Comparison of ENCODE assay signal across 1 cellular context in the genomic region with DNA sequence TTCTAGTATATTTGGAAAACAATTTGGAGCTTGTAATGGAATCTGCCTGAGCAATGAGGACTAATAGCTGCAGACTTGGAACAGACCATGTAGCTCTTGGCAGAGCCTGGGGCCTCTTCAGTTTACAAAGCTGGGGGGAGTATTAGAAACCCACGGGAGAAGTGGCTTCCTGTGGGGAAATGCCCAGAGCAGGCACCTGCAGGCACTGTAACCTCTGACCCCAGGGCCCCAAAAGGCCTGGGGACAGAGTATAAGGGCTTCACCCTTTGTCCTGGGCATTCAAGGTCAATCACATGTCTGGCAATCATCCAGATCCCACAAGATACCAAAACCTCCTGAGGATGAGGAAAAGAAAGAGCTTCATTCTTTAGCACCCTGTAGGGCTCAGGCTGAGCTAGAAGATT.
A peak's percentile ranks its signal among the peaks of the same experiment; 100 is the strongest.
TF ChIP-seq lines count a peak whose summit lies in the region.

No MANE protein-coding gene starts in this region.

TF ChIP-seq in HepG2, 621 proteins besides CTCF, POLR2A, EP300 and RAD21 (continued from another document and continues in another):
- TF ChIP-seq SOX13 (IDR thresholded peaks at IDR 0.05), result no peak
- TF ChIP-seq SOX13 (CRISPR knock-in tag; conservative IDR thresholded peaks at IDR 0.05 in 1 of 2, IDR thresholded peaks at IDR 0.05 in 1 of 2), result peak in 1 of 2 experiments; percentile 19; a peak in 1 of 4 replicates
- no peak for TF ChIP-seq SNAPC5 (CRISPR knock-in tag; IDR thresholded peaks at IDR 0.05; ENCODE audit: borderline replicate concordance)
- no peak for TF ChIP-seq ZSCAN20 (CRISPR knock-in tag; IDR thresholded peaks at IDR 0.05; ENCODE audit: borderline replicate concordance)
- TF ChIP-seq TCF7L2 (IDR thresholded peaks at IDR 0.05; ENCODE audit: low read depth, low read length), result no peak
- TF ChIP-seq, protein P1, sequence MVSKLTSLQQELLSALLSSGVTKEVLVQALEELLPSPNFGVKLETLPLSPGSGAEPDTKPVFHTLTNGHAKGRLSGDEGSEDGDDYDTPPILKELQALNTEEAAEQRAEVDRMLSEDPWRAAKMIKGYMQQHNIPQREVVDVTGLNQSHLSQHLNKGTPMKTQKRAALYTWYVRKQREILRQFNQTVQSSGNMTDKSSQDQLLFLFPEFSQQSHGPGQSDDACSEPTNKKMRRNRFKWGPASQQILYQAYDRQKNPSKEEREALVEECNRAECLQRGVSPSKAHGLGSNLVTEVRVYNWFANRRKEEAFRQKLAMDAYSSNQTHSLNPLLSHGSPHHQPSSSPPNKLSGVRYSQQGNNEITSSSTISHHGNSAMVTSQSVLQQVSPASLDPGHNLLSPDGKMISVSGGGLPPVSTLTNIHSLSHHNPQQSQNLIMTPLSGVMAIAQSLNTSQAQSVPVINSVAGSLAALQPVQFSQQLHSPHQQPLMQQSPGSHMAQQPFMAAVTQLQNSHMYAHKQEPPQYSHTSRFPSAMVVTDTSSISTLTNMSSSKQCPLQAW (CRISPR knock-in tag; IDR thresholded peaks at IDR 0.05), result no peak
- no peak for TF ChIP-seq POGK (CRISPR knock-in tag; conservative IDR thresholded peaks at IDR 0.05)
- no peak for TF ChIP-seq ZNF333 (CRISPR knock-in tag; IDR thresholded peaks at IDR 0.05; ENCODE audit: borderline replicate concordance)
- TF ChIP-seq, protein P2, sequence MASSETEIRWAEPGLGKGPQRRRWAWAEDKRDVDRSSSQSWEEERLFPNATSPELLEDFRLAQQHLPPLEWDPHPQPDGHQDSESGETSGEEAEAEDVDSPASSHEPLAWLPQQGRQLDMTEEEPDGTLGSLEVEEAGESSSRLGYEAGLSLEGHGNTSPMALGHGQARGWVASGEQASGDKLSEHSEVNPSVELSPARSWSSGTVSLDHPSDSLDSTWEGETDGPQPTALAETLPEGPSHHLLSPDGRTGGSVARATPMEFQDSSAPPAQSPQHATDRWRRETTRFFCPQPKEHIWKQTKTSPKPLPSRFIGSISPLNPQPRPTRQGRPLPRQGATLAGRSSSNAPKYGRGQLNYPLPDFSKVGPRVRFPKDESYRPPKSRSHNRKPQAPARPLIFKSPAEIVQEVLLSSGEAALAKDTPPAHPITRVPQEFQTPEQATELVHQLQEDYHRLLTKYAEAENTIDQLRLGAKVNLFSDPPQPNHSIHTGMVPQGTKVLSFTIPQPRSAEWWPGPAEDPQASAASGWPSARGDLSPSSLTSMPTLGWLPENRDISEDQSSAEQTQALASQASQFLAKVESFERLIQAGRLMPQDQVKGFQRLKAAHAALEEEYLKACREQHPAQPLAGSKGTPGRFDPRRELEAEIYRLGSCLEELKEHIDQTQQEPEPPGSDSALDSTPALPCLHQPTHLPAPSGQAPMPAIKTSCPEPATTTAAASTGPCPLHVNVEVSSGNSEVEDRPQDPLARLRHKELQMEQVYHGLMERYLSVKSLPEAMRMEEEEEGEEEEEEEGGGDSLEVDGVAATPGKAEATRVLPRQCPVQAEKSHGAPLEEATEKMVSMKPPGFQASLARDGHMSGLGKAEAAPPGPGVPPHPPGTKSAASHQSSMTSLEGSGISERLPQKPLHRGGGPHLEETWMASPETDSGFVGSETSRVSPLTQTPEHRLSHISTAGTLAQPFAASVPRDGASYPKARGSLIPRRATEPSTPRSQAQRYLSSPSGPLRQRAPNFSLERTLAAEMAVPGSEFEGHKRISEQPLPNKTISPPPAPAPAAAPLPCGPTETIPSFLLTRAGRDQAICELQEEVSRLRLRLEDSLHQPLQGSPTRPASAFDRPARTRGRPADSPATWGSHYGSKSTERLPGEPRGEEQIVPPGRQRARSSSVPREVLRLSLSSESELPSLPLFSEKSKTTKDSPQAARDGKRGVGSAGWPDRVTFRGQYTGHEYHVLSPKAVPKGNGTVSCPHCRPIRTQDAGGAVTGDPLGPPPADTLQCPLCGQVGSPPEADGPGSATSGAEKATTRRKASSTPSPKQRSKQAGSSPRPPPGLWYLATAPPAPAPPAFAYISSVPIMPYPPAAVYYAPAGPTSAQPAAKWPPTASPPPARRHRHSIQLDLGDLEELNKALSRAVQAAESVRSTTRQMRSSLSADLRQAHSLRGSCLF (CRISPR knock-in tag; IDR thresholded peaks at IDR 0.05; ENCODE audit: borderline replicate concordance), result no peak
- TF ChIP-seq TBL1XR1 (IDR thresholded peaks at IDR 0.05; ENCODE audit: borderline replicate concordance, low read length, partially characterized antibody), result no peak
- TF ChIP-seq NR2F2 (IDR thresholded peaks at IDR 0.05; ENCODE audit: borderline replicate concordance, low read depth), result 0 out of 2 replicates have a peak, but pooled peaks have one; percentile 22
- TF ChIP-seq HMG20B (CRISPR knock-in tag; conservative IDR thresholded peaks at IDR 0.05), result no peak
- TF ChIP-seq ARID2 (CRISPR knock-in tag; IDR thresholded peaks at IDR 0.05; ENCODE audit: borderline replicate concordance), result no peak
- TF ChIP-seq ZFP36L2 (CRISPR knock-in tag; IDR thresholded peaks at IDR 0.05), result no peak
- TF ChIP-seq FIP1L1 (IDR thresholded peaks at IDR 0.05; ENCODE audit: borderline replicate concordance, insufficient read depth, low read depth, low read length), result no peak
- no peak for TF ChIP-seq KDM2A (CRISPR knock-in tag; IDR thresholded peaks at IDR 0.05; ENCODE audit: borderline replicate concordance, low read depth)
- TF ChIP-seq RELA (CRISPR knock-in tag; IDR thresholded peaks at IDR 0.05), result no peak
- TF ChIP-seq THRA (CRISPR knock-in tag; IDR thresholded peaks at IDR 0.05; ENCODE audit: borderline replicate concordance), result peak; percentile 50; the same call in 1 of the 2 replicates
- TF ChIP-seq, protein P3, sequence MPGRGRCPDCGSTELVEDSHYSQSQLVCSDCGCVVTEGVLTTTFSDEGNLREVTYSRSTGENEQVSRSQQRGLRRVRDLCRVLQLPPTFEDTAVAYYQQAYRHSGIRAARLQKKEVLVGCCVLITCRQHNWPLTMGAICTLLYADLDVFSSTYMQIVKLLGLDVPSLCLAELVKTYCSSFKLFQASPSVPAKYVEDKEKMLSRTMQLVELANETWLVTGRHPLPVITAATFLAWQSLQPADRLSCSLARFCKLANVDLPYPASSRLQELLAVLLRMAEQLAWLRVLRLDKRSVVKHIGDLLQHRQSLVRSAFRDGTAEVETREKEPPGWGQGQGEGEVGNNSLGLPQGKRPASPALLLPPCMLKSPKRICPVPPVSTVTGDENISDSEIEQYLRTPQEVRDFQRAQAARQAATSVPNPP (CRISPR knock-in tag; IDR thresholded peaks at IDR 0.05), result no peak
- no peak for TF ChIP-seq CBFB (CRISPR knock-in tag; IDR thresholded peaks at IDR 0.05)
- peak; percentile 66; the same call in 1 of the 2 replicates for TF ChIP-seq ESRRA (CRISPR knock-in tag; IDR thresholded peaks at IDR 0.05; ENCODE audit: low read depth)
- no peak for TF ChIP-seq MXD4 (CRISPR knock-in tag; IDR thresholded peaks at IDR 0.05)
- no peak for TF ChIP-seq NFATC3 (CRISPR knock-in tag; IDR thresholded peaks at IDR 0.05)
- no peak for TF ChIP-seq ZNF552 (CRISPR knock-in tag; IDR thresholded peaks at IDR 0.05; ENCODE audit: borderline replicate concordance)
- no peak for TF ChIP-seq MAFK (conservative IDR thresholded peaks at IDR 0.05 in 1 of 2, IDR thresholded peaks at IDR 0.05 in 1 of 2; ENCODE audit: low read length in 2 of 2)
- TF ChIP-seq HNF4G (IDR thresholded peaks at IDR 0.05; ENCODE audit: borderline replicate concordance, low read depth, low read length), result peak; percentile 24; the same call in 1 of the 2 replicates
- TF ChIP-seq HNF4G (CRISPR knock-in tag; IDR thresholded peaks at IDR 0.05; ENCODE audit: borderline replicate concordance, low read depth), result no peak
- TF ChIP-seq NR2F1 (CRISPR knock-in tag; IDR thresholded peaks at IDR 0.05), result peak in 1 of 2 experiments; percentile 36; a peak in 1 of 4 replicates
- no peak for TF ChIP-seq NFKB2 (CRISPR knock-in tag; IDR thresholded peaks at IDR 0.05; ENCODE audit: borderline replicate concordance)
- TF ChIP-seq RARA (CRISPR knock-in tag; IDR thresholded peaks at IDR 0.05), result 0 out of 2 replicates have a peak, but pooled peaks have one; percentile 24
- TF ChIP-seq, protein P4, sequence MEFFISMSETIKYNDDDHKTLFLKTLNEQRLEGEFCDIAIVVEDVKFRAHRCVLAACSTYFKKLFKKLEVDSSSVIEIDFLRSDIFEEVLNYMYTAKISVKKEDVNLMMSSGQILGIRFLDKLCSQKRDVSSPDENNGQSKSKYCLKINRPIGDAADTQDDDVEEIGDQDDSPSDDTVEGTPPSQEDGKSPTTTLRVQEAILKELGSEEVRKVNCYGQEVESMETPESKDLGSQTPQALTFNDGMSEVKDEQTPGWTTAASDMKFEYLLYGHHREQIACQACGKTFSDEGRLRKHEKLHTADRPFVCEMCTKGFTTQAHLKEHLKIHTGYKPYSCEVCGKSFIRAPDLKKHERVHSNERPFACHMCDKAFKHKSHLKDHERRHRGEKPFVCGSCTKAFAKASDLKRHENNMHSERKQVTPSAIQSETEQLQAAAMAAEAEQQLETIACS (CRISPR knock-in tag; IDR thresholded peaks at IDR 0.05), result no peak
- no peak for TF ChIP-seq ZNF746 (CRISPR knock-in tag; IDR thresholded peaks at IDR 0.05)
- TF ChIP-seq, protein P5, sequence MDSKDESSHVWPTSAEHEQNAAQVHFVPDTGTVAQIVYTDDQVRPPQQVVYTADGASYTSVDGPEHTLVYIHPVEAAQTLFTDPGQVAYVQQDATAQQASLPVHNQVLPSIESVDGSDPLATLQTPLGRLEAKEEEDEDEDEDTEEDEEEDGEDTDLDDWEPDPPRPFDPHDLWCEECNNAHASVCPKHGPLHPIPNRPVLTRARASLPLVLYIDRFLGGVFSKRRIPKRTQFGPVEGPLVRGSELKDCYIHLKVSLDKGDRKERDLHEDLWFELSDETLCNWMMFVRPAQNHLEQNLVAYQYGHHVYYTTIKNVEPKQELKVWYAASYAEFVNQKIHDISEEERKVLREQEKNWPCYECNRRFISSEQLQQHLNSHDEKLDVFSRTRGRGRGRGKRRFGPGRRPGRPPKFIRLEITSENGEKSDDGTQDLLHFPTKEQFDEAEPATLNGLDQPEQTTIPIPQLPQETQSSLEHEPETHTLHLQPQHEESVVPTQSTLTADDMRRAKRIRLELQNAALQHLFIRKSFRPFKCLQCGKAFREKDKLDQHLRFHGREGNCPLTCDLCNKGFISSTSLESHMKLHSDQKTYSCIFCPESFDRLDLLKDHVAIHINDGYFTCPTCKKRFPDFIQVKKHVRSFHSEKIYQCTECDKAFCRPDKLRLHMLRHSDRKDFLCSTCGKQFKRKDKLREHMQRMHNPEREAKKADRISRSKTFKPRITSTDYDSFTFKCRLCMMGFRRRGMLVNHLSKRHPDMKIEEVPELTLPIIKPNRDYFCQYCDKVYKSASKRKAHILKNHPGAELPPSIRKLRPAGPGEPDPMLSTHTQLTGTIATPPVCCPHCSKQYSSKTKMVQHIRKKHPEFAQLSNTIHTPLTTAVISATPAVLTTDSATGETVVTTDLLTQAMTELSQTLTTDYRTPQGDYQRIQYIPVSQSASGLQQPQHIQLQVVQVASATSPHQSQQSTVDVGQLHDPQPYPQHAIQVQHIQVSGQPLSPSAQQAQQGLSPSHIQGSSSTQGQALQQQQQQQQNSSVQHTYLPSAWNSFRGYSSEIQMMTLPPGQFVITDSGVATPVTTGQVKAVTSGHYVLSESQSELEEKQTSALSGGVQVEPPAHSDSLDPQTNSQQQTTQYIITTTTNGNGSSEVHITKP (CRISPR knock-in tag; IDR thresholded peaks at IDR 0.05; ENCODE audit: low read depth), result peak; percentile 30; the same call in 1 of the 2 replicates
- peak; percentile 83 for TF ChIP-seq NR2C2 (CRISPR knock-in tag; IDR thresholded peaks at IDR 0.05; ENCODE audit: borderline replicate concordance)
- no peak for TF ChIP-seq NFRKB (IDR thresholded peaks at IDR 0.05)
- no peak for TF ChIP-seq ZNF225 (CRISPR knock-in tag; IDR thresholded peaks at IDR 0.05)
- TF ChIP-seq ZNF775 (CRISPR knock-in tag; IDR thresholded peaks at IDR 0.05; ENCODE audit: borderline replicate concordance), result no peak
- no peak for TF ChIP-seq ZNF678 (CRISPR knock-in tag; IDR thresholded peaks at IDR 0.05)
- no peak for TF ChIP-seq ZNF607 (CRISPR knock-in tag; IDR thresholded peaks at IDR 0.05; ENCODE audit: borderline replicate concordance)
- TF ChIP-seq, protein P6, sequence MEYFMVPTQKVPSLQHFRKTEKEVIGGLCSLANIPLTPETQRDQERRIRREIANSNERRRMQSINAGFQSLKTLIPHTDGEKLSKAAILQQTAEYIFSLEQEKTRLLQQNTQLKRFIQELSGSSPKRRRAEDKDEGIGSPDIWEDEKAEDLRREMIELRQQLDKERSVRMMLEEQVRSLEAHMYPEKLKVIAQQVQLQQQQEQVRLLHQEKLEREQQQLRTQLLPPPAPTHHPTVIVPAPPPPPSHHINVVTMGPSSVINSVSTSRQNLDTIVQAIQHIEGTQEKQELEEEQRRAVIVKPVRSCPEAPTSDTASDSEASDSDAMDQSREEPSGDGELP (IDR thresholded peaks at IDR 0.05; ENCODE audit: borderline replicate concordance, low read depth), result no peak
